9 cellular contexts compared by ENCODE assay signal in genomic region chr2:106065983-106066826, GRCh38.
A peak's percentile ranks its signal among the peaks of the same experiment; 100 is the strongest.
DNase-seq lines count a peak whose midpoint lies in the region; ATAC-seq and TF ChIP-seq lines count a peak whose summit lies in the region.
"Had no signal": no experiment of that assay in that cellular context is flagged by ENCODE, and none has a peak within 500 bp of the region (broad histone marks: within the 10 kb centered on the region; RNA-seq: fewer than 3 reads in every experiment).

No MANE protein-coding gene starts in this region.

- no peak overlapping the region for H3K27ac Mint-ChIP-seq in activated T-cell treated with anti-CD3 and anti-CD28 coated beads, Interleukin-2, amount 50 U/mL, for 72 hours
- H3K27ac Mint-ChIP-seq in nephron = peak overlapping the region in 2 of 3 experiments; percentile 20 to 33
- H3K27ac Mint-ChIP-seq in type B pancreatic cell = peak overlapping the region; percentile 11

- H3K4me3 Mint-ChIP-seq in activated T-cell treated with anti-CD3 and anti-CD28 coated beads, Interleukin-2, amount 50 U/mL, for 72 hours = peak overlapping the region; percentile 53 to 73
- H3K4me3 Mint-ChIP-seq in nephron = peak overlapping the region; percentile 70 to 77 (median 71)
- peak overlapping the region; percentile 70 for H3K4me3 Mint-ChIP-seq in type B pancreatic cell

- H3K27me3 Mint-ChIP-seq in activated T-cell treated with anti-CD3 and anti-CD28 coated beads, Interleukin-2, amount 50 U/mL, for 72 hours (ENCODE audit: low read depth) = peaks cover 22% of the 10 kb centered on the region
- H3K27me3 Mint-ChIP-seq in nephron (ENCODE audit: low read depth) = peaks cover 36% of the 10 kb centered on the region
- H3K27me3 Mint-ChIP-seq in type B pancreatic cell = peaks cover 35% of the 10 kb centered on the region

- H3K36me3 Mint-ChIP-seq in activated T-cell treated with anti-CD3 and anti-CD28 coated beads, Interleukin-2, amount 50 U/mL, for 72 hours (ENCODE audit: insufficient read depth in 2 of 2) = no peaks in the 10 kb centered on the region
- H3K36me3 Mint-ChIP-seq in nephron (ENCODE audit: low read depth) (no peaks in the 10 kb centered on the region), type B pancreatic cell (no peaks in the 10 kb centered on the region)

- H3K9me3 Mint-ChIP-seq in activated T-cell treated with anti-CD3 and anti-CD28 coated beads, Interleukin-2, amount 50 U/mL, for 72 hours = no peaks in the 10 kb centered on the region
- no peaks in the 10 kb centered on the region for H3K9me3 Mint-ChIP-seq in nephron
- H3K9me3 Mint-ChIP-seq in type B pancreatic cell = peaks cover 10% of the 10 kb centered on the region

- CTCF ChIA-PET in HEK293T (lab: Yijun Ruan, JAX) = no interaction called here

- TF ChIP-seq CTCF in nephron (IDR thresholded peaks at IDR 0.05; ENCODE audit: unreplicated experiment in 3 of 3) = no peak
- TF ChIP-seq CTCF in type B pancreatic cell (conservative IDR thresholded peaks at IDR 0.05) = no peak
- TF ChIP-seq CTCF in GM13976 (IDR thresholded peaks at IDR 0.05; ENCODE audit: borderline replicate concordance, control extremely low read depth, extremely low read depth, insufficient read depth, missing control alignments) = no peak

- ATAC-seq in activated T-cell treated with anti-CD3 and anti-CD28 coated beads, Interleukin-2, amount 50 U/mL, for 72 hours (replicated peaks in 1 of 2) = no peak

- DNase-seq in activated T-cell treated with anti-CD3 and anti-CD28 coated beads, Interleukin-2, amount 50 U/mL, for 72 hours = no peak
- no peak for DNase-seq in activated T-cell treated with anti-CD3 and anti-CD28 coated beads, Interleukin-2, amount 50 U/mL, for 1 hour
- DNase-seq in globus pallidus (ENCODE audit: low spot score) (peak; percentile 15), type B pancreatic cell (ENCODE audit: extremely low spot score, unreplicated experiment) (no peak), GM13976 (ENCODE audit: low spot score) (no peak), HEK293T (ENCODE audit: extremely low spot score) (no peak), NCI-H510A treated with DMSO at 0.1 percent for 48 hours (lab: John Stamatoyannopoulos, UW) (no peak)
- DNase-seq: AML-193 had no signal

- POLR2A ChIA-PET in HEK293T (lab: Yijun Ruan, JAX) = no interaction called here

- in situ Hi-C loops in GM13976 (cut with MboI; ENCODE audit: low sequenced_read_pairs, unreplicated experiment) = no loop called here

- H3K4me1 Mint-ChIP-seq in activated T-cell treated with anti-CD3 and anti-CD28 coated beads, Interleukin-2, amount 50 U/mL, for 72 hours (ENCODE audit: low read depth) = peaks cover 10% of the 10 kb centered on the region
- H3K4me1 Mint-ChIP-seq in nephron (peaks cover 53% of the 10 kb centered on the region), type B pancreatic cell (ENCODE audit: unreplicated experiment) (peaks cover 13% of the 10 kb centered on the region)

TF ChIP-seq in HEK293T, 16 proteins besides CTCF, POLR2A, EP300 and RAD21:
- no peak for TF ChIP-seq L3MBTL2 (conservative IDR thresholded peaks at IDR 0.05)
- TF ChIP-seq SP1 (IDR thresholded peaks at IDR 0.05) = no peak
- no peak for TF ChIP-seq FOXK2 (IDR thresholded peaks at IDR 0.05)
- TF ChIP-seq ARNT (IDR thresholded peaks at IDR 0.05) = no peak
- no peak for TF ChIP-seq HDGF (IDR thresholded peaks at IDR 0.05; ENCODE audit: borderline replicate concordance)
- no peak for TF ChIP-seq FOXA1 (IDR thresholded peaks at IDR 0.05)
- no peak for TF ChIP-seq ELF4 (IDR thresholded peaks at IDR 0.05)
- TF ChIP-seq FOXM1 (IDR thresholded peaks at IDR 0.05; ENCODE audit: borderline replicate concordance) = no peak
- TF ChIP-seq CTBP1 (IDR thresholded peaks at IDR 0.05; ENCODE audit: borderline replicate concordance) = no peak
- TF ChIP-seq ZNF384 (IDR thresholded peaks at IDR 0.05) = no peak
- no peak for TF ChIP-seq PKNOX1 (IDR thresholded peaks at IDR 0.05)
- TF ChIP-seq LEF1 (IDR thresholded peaks at IDR 0.05; ENCODE audit: borderline replicate concordance) = no peak
